In genomic region chr16:3008749-3009088, GRCh38 we compare ENCODE assay signal across 19 cellular contexts. TPM values are rescaled to one million over a fixed set of nuclear protein-coding genes. Genes with fewer than 3 reads are reported as not detected.
A peak's percentile ranks its signal among the peaks of the same experiment; 100 is the strongest.
DNase-seq lines count a peak whose midpoint lies in the region; ATAC-seq and TF ChIP-seq lines count a peak whose summit lies in the region.
"Had no signal": no experiment of that assay in that cellular context is flagged by ENCODE, and none has a peak within 500 bp of the region (broad histone marks: within the 10 kb centered on the region; RNA-seq: fewer than 3 reads in every experiment).

No MANE protein-coding gene starts in this region.

- DNase-seq in T-helper 1 cell = no peak
- no peak for DNase-seq in T-helper 17 cell
- DNase-seq in progenitor cell of endocrine pancreas (ENCODE audit: low spot score, unreplicated experiment) = no peak
- DNase-seq in NAMALWA (ENCODE audit: low spot score) = no peak
- DNase-seq in stimulated activated CD4-positive, alpha-beta T cell treated with anti-CD3 and anti-CD28 coated beads, Interleukin-4, amount 100 ng/mL, for 1 hour = no peak
- DNase-seq: activated CD4-positive, alpha-beta T cell treated with anti-CD3 and anti-CD28 coated beads, Interleukin-2, amount 50 U/mL, for 1 hour; activated T-cell treated with anti-CD3 and anti-CD28 coated beads for 4 hours; effector CD4-positive, alpha-beta T cell; NCI-H345; posterior cingulate gyrus; SHP77 treated with DMSO at 0.1 percent for 48 hours had no signal

- H3K36me3 ChIP-seq in iPS-15b (ENCODE audit: control insufficient read depth, insufficient read depth, low read length) = no peaks in the 10 kb centered on the region
- H3K36me3 ChIP-seq: breast epithelium had no signal

- H3K27me3 ChIP-seq in iPS-15b (ENCODE audit: control insufficient read depth, insufficient read depth, low read length) = peaks cover 5% of the 10 kb centered on the region

- ATAC-seq in T-helper 17 cell (no peak), GM21447 (IDR thresholded peaks at IDR 0.05; ENCODE audit: unreplicated experiment) (no peak)
- ATAC-seq: activated naive CD4-positive, alpha-beta T cell treated with anti-CD3 and anti-CD28 coated beads, Interleukin-2, amount 50 U/mL, for 72 hours; stimulated activated memory B cell treated with anti-CD40 and anti-IgM and Interleukin-4, amounts not matched to agents 10 μg/mL and 1 μg/mL and 100 μg/mL, for 72 hours had no signal

- H3K27ac Mint-ChIP-seq in T-helper 1 cell treated with Interleukin-12 subunit alpha and Interleukin-12 subunit beta and Interleukin-4 antibody, amounts not matched to agents 30 μg/mL and 1 μg/mL, for 36 hours = no peak overlapping the region
- H3K27ac Mint-ChIP-seq in T-helper 17 cell (no peak overlapping the region), progenitor cell of endocrine pancreas (peak overlapping the region; percentile 97)
- H3K27ac Mint-ChIP-seq: activated naive CD4-positive, alpha-beta T cell treated with anti-CD3 and anti-CD28 coated beads, Interleukin-2, amount 50 U/mL, for 72 hours; stimulated activated memory B cell treated with anti-CD40 and anti-IgM and Interleukin-4, amounts not matched to agents 10 μg/mL and 1 μg/mL and 100 μg/mL, for 72 hours had no signal

- no peaks in the 10 kb centered on the region for H3K9me3 ChIP-seq in T-helper 17 cell (ENCODE audit: control insufficient read depth, low read length, poor library complexity, severe bottlenecking)
- H3K9me3 ChIP-seq in iPS-15b (ENCODE audit: control insufficient read depth, insufficient read depth, low read length) = no peaks in the 10 kb centered on the region
- H3K9me3 ChIP-seq: breast epithelium had no signal

- peak overlapping the region; percentile 50 for H3K4me3 ChIP-seq in iPS-15b (ENCODE audit: low read depth, low read length)
- H3K4me3 ChIP-seq: breast epithelium had no signal

- peaks cover 23% of the 10 kb centered on the region for H3K4me1 Mint-ChIP-seq in T-helper 1 cell treated with Interleukin-12 subunit alpha and Interleukin-12 subunit beta and Interleukin-4 antibody, amounts not matched to agents 30 μg/mL and 1 μg/mL, for 36 hours (ENCODE audit: low read depth)
- H3K4me1 Mint-ChIP-seq in T-helper 17 cell (peaks cover 18% of the 10 kb centered on the region), progenitor cell of endocrine pancreas (ENCODE audit: low read depth) (peaks cover 54% of the 10 kb centered on the region)

- peaks cover 15% of the 10 kb centered on the region for H3K27me3 Mint-ChIP-seq in T-helper 1 cell treated with Interleukin-12 subunit alpha and Interleukin-12 subunit beta and Interleukin-4 antibody, amounts not matched to agents 30 μg/mL and 1 μg/mL, for 36 hours (ENCODE audit: low read depth)
- no peaks in the 10 kb centered on the region for H3K27me3 Mint-ChIP-seq in T-helper 17 cell
- H3K27me3 Mint-ChIP-seq in progenitor cell of endocrine pancreas = no peaks in the 10 kb centered on the region

- H3K36me3 Mint-ChIP-seq in T-helper 1 cell treated with Interleukin-12 subunit alpha and Interleukin-12 subunit beta and Interleukin-4 antibody, amounts not matched to agents 30 μg/mL and 1 μg/mL, for 36 hours (ENCODE audit: low read depth) = no peaks in the 10 kb centered on the region
- H3K36me3 Mint-ChIP-seq in T-helper 17 cell (ENCODE audit: low read depth) (no peaks in the 10 kb centered on the region), progenitor cell of endocrine pancreas (ENCODE audit: insufficient read depth) (no peaks in the 10 kb centered on the region)
- H3K36me3 Mint-ChIP-seq: activated naive CD4-positive, alpha-beta T cell treated with anti-CD3 and anti-CD28 coated beads, Interleukin-2, amount 50 U/mL, for 72 hours; stimulated activated memory B cell treated with anti-CD40 and anti-IgM and Interleukin-4, amounts not matched to agents 10 μg/mL and 1 μg/mL and 100 μg/mL, for 72 hours had no signal

- no peak for TF ChIP-seq CTCF in progenitor cell of endocrine pancreas (IDR thresholded peaks at IDR 0.05; ENCODE audit: unreplicated experiment)

- H3K4me1 ChIP-seq in iPS-15b (ENCODE audit: control insufficient read depth, insufficient read depth, low read length) = peaks cover 37% of the 10 kb centered on the region
- H3K4me1 ChIP-seq: breast epithelium had no signal

- no peaks in the 10 kb centered on the region for H3K9me3 Mint-ChIP-seq in T-helper 1 cell treated with Interleukin-12 subunit alpha and Interleukin-12 subunit beta and Interleukin-4 antibody, amounts not matched to agents 30 μg/mL and 1 μg/mL, for 36 hours
- H3K9me3 Mint-ChIP-seq in progenitor cell of endocrine pancreas (ENCODE audit: low read depth) = no peaks in the 10 kb centered on the region
- H3K9me3 Mint-ChIP-seq: activated naive CD4-positive, alpha-beta T cell treated with anti-CD3 and anti-CD28 coated beads, Interleukin-2, amount 50 U/mL, for 72 hours; stimulated activated memory B cell treated with anti-CD40 and anti-IgM and Interleukin-4, amounts not matched to agents 10 μg/mL and 1 μg/mL and 100 μg/mL, for 72 hours had no signal

- peak overlapping the region; percentile 50 for H3K9ac ChIP-seq in iPS-15b (ENCODE audit: low read depth, low read length)

- peak overlapping the region; percentile 37 for H3K4me3 Mint-ChIP-seq in T-helper 1 cell treated with Interleukin-12 subunit alpha and Interleukin-12 subunit beta and Interleukin-4 antibody, amounts not matched to agents 30 μg/mL and 1 μg/mL, for 36 hours
- H3K4me3 Mint-ChIP-seq in T-helper 17 cell (peak overlapping the region; percentile 84), progenitor cell of endocrine pancreas (ENCODE audit: low read depth) (peak overlapping the region; percentile 59)
- H3K4me3 Mint-ChIP-seq: stimulated activated memory B cell treated with anti-CD40 and anti-IgM and Interleukin-4, amounts not matched to agents 10 μg/mL and 1 μg/mL and 100 μg/mL, for 72 hours had no signal

RNA-seq across cellular contexts. Expression of gene CLDN9, which starts 4.0 kb away (rescaled TPM):
- not detected for total RNA-seq in T-helper 17 cell
- 2.2 and 2.9 TPM in 2 replicates for total RNA-seq in progenitor cell of endocrine pancreas
- total RNA-seq: Daoy had no signal

RNA-seq across cellular contexts. Expression of gene CLDN6, which starts 9.3 kb away (rescaled TPM):
- not detected for total RNA-seq in T-helper 17 cell
- total RNA-seq in progenitor cell of endocrine pancreas = 563 and 578 TPM in 2 replicates
- total RNA-seq: activated naive CD4-positive, alpha-beta T cell treated with anti-CD3 and anti-CD28 coated beads, Interleukin-2, amount 50 U/mL, for 72 hours; breast epithelium; Daoy; ureter had no signal

RNA-seq across cellular contexts. Expression of gene TNFRSF12A, which starts 11.4 kb away (rescaled TPM):
- total RNA-seq in T-helper 17 cell (1 to 10 TPM in 1 of 2 donors, under 1 TPM in 1; 0.92 to 1.3 TPM), progenitor cell of endocrine pancreas (44.3 and 57.4 TPM in 2 replicates)

RNA-seq across cellular contexts. Expression of gene HCFC1R1, which starts 15.0 kb away (rescaled TPM):
- total RNA-seq in T-helper 17 cell (10 to 100 TPM; 10.6 to 14.4 TPM), progenitor cell of endocrine pancreas (22.4 and 25.3 TPM in 2 replicates)

RNA-seq across cellular contexts. Expression of gene THOC6, which starts 15.1 kb away (rescaled TPM):
- total RNA-seq in T-helper 17 cell (10 to 100 TPM; 21.3 to 23.7 TPM), progenitor cell of endocrine pancreas (44.1 and 47.4 TPM in 2 replicates)

Comparison
In these comparisons a context has a peak if more than half of its experiments do, and no peak if none do; other contexts are left out.
1. RNA of gene CLDN6, which starts 9.3 kb away (total RNA-seq): 563 to 578 TPM in progenitor cell of endocrine pancreas; not detected in T-helper 17 cell; every median in the first group is over 100 times any median in the second.
2. RNA of gene TNFRSF12A, which starts 11.4 kb away (total RNA-seq): 44.3 to 57.4 TPM in progenitor cell of endocrine pancreas; 0.92 to 1.3 TPM in T-helper 17 cell; every median in the first group is over 10 times any median in the second.
3. Peak in every context shown above with its lines, with median percentiles within 50 percentile points of each other: H3K4me3 Mint-ChIP-seq.